Comparison of ENCODE assay signal across 8 cellular contexts in the genomic region with DNA sequence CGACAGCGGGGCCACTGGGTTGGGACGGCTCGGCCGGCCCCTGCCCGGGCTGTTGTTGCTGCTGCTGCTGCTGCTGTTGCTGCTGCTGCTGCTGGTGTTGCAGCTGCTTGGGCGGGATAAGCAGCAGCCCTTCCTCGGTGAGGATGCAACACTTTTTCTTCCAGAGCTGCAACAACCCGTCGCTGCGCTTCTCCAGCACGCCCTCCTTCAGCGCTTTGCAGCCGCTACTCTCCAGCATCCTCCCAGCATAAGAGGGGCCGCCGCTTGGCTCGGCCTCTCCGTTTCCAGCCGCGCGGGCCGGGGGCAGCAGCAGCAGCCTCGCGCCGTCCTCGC. TPM values are rescaled to one million over a fixed set of nuclear protein-coding genes. Genes with fewer than 3 reads are reported as not detected.
DNase-seq lines count a peak whose midpoint lies in the region; ATAC-seq, FAIRE-seq and TF ChIP-seq lines count a peak whose summit lies in the region.

No MANE protein-coding gene starts in this region.

- 3% methylated on average over 26 of the region's 26 CpGs for WGBS in K562 (ENCODE audit: insufficient coverage, low coverage, missing lambda C conversion rate)

- H3K9me1 ChIP-seq in K562 (ENCODE audit: control insufficient read depth, insufficient read depth, low read length): no peaks in the 10 kb centered on the region

- no peaks in the 10 kb centered on the region for H3K79me2 ChIP-seq in K562 (ENCODE audit: control insufficient read depth, insufficient read depth, low read length)

- peak overlapping the region; percentile 86 for H3K4me3 ChIP-seq in HUES48 (ENCODE audit: low read depth, low read length)
- peak overlapping the region; percentile 54 for H3K4me3 ChIP-seq in K562
- peak overlapping the region; percentile 80 for H3K4me3 ChIP-seq in lower lobe of right lung
- H3K4me3 ChIP-seq in uterus: peak overlapping the region; percentile 89 to 98

- H3K9me3 ChIP-seq in HUES48 (ENCODE audit: control insufficient read depth, insufficient read depth, low read length) (no peaks in the 10 kb centered on the region), K562 (replicated peaks; ENCODE audit: control insufficient read depth, insufficient read depth, low read depth, low read length) (no peaks in the 10 kb centered on the region), lower lobe of right lung (no peaks in the 10 kb centered on the region), uterus (no peaks in the 10 kb centered on the region)

- TF ChIP-seq CTCF in K562 (IDR thresholded peaks at IDR 0.05 in 2 of 3, conservative IDR thresholded peaks at IDR 0.05 in 1 of 3; ENCODE audit: insufficient read depth in 2 of 3, low read depth in 1 of 3, low read length in 3 of 3): no peak
- no peak for TF ChIP-seq CTCF in lower lobe of right lung (IDR thresholded peaks at IDR 0.05)
- no peak for TF ChIP-seq CTCF in uterus (IDR thresholded peaks at IDR 0.05)

- peak overlapping the region; percentile 86 for H3K4me2 ChIP-seq in K562 (ENCODE audit: insufficient read depth, low read length)

- peaks cover 24% of the 10 kb centered on the region for H3K36me3 ChIP-seq in HUES48 (ENCODE audit: control insufficient read depth, insufficient read depth, low read length)
- no peaks in the 10 kb centered on the region for H3K36me3 ChIP-seq in K562 (ENCODE audit: control insufficient read depth, insufficient read depth, low read length)
- no peaks in the 10 kb centered on the region for H3K36me3 ChIP-seq in lower lobe of right lung
- H3K36me3 ChIP-seq in uterus: no peaks in the 10 kb centered on the region

- H3K27me3 ChIP-seq in HUES48 (ENCODE audit: control insufficient read depth, insufficient read depth, low read length): no peaks in the 10 kb centered on the region
- H3K27me3 ChIP-seq in K562 (ENCODE audit: control insufficient read depth in 2 of 2, insufficient read depth in 2 of 2, low read length in 2 of 2): peaks cover 0 to 8% of the 10 kb centered on the region in 2 experiments; a peak in 1 of 5 replicates
- no peaks in the 10 kb centered on the region for H3K27me3 ChIP-seq in lower lobe of right lung (ENCODE audit: low read depth)
- no peaks in the 10 kb centered on the region for H3K27me3 ChIP-seq in uterus

- peaks cover 24% of the 10 kb centered on the region for H3K4me1 ChIP-seq in HUES48 (ENCODE audit: control insufficient read depth, insufficient read depth, low read length)
- H3K4me1 ChIP-seq in K562 (replicated peaks in 1 of 2; ENCODE audit: control insufficient read depth in 2 of 2, insufficient read depth in 2 of 2, low read length in 2 of 2): peaks cover 29 to 37% of the 10 kb centered on the region in 2 experiments; a peak in 4 of 5 replicates
- peaks cover 25% of the 10 kb centered on the region for H3K4me1 ChIP-seq in lower lobe of right lung
- no peaks in the 10 kb centered on the region for H3K4me1 ChIP-seq in uterus

- BruUV-seq in K562 (replicated peaks; lab: Mats Ljungman, UMichigan): no TSS peak

- H3K27ac ChIP-seq in HUES48 (ENCODE audit: low read depth, low read length) (peak overlapping the region; percentile 96), K562 (ENCODE audit: extremely low read depth, low read depth, low read length) (no peak overlapping the region), lower lobe of right lung (peak overlapping the region; percentile 97), uterus (peak overlapping the region; percentile 97)

- TF ChIP-seq RAD21 in K562 (CRISPR knock-in tag; conservative IDR thresholded peaks at IDR 0.05 in 1 of 2, IDR thresholded peaks at IDR 0.05 in 1 of 2): no peak

- intact Hi-C loops in K562 (cut with micrococcal nuclease): loop anchor here (1.0 to 10.0 kb wide), 10 partner anchors 79 to 544 kb away; no protein-coding TSS in a partner anchor
- intact Hi-C loops in lower lobe of right lung (cut with DNase I): loop anchor here (10.0 kb wide), 1 partner anchor 506 kb away; no protein-coding TSS in a partner anchor
- intact Hi-C loops in uterus (cut with DNase I; ENCODE audit: low total_unique reads): no loop called here

- peak; percentile 45 for DNase-seq in NCI-H2107 treated with DMSO at 0.1 percent for 48 hours (lab: John Stamatoyannopoulos, UW; ENCODE audit: unreplicated experiment)
- no peak for DNase-seq in NCI-H2107 (lab: John Stamatoyannopoulos, UW)
- DNase-seq in K562 (ENCODE audit: extremely low read depth in 1 of 4, low spot score in 3 of 4): peak in 1 of 4 experiments; percentile 22
- DNase-seq in lower lobe of right lung: no peak
- no peak for DNase-seq in uterus
- DNase-seq in 8988T: no peak

- no peak for FAIRE-seq in K562 (lab: Jason Lieb, UNC)

- TF ChIP-seq EP300 in K562 (IDR thresholded peaks at IDR 0.05; ENCODE audit: low read length): no peak

- CTCF ChIA-PET in K562 (lab: Yijun Ruan, JAX; ENCODE audit: low intra/inter-chr PET ratio): interaction anchor here (0.6 to 1.7 kb wide), 2 partner anchors 504 to 1014 kb away, joined by 3 to 6 read pairs; no protein-coding TSS in a partner anchor

- no peaks in the 10 kb centered on the region for H4K20me1 ChIP-seq in K562 (replicated peaks; ENCODE audit: control insufficient read depth, insufficient read depth, low read length)

- peak overlapping the region; percentile 69 for H3K9ac ChIP-seq in HUES48 (ENCODE audit: low read depth, low read length)
- H3K9ac ChIP-seq in K562 (ENCODE audit: insufficient read depth in 1 of 2, low read depth in 2 of 2, low read length in 2 of 2): peak overlapping the region; percentile 22 to 93; a peak in 3 of 4 replicates

- ATAC-seq in K562 (no peak; the same call in 2 of the 3 replicates), lower lobe of right lung (no peak), HG03175 (IDR thresholded peaks at IDR 0.05; ENCODE audit: unreplicated experiment) (no peak)

- in situ Hi-C loops in K562 (cut with MboI): loop anchor here (5.0 to 25.0 kb wide), 2 partner anchors 519 to 694 kb away; partner anchors contain the start of genes CAPS2, GLIPR1L1 and KRR1

- peak overlapping the region; percentile 90 for H2AFZ ChIP-seq in K562 (ENCODE audit: low read depth, low read length)

- no peak for TF ChIP-seq POLR2A in K562 (conservative IDR thresholded peaks at IDR 0.05)
- TF ChIP-seq POLR2A in uterus (IDR thresholded peaks at IDR 0.05): no peak

- POLR2A ChIA-PET in K562 (lab: Yijun Ruan, JAX): interaction anchor here (0.7 to 1.6 kb wide), 8 partner anchors 9 to 522 kb away, joined by 3 to 7 read pairs (median 3); no protein-coding TSS in a partner anchor

TF ChIP-seq in K562, 482 proteins besides CTCF, POLR2A, EP300 and RAD21 (continues in another document):
- TF ChIP-seq RCOR1 (IDR thresholded peaks at IDR 0.05; ENCODE audit: borderline replicate concordance in 1 of 2, low read depth in 2 of 2, low read length in 2 of 2) (no peak), BRCA1 (IDR thresholded peaks at IDR 0.05) (no peak), BRCA1 (CRISPR knock-in tag; IDR thresholded peaks at IDR 0.05) (no peak), ZNF224 (CRISPR knock-in tag; IDR thresholded peaks at IDR 0.05) (peak; percentile 85; the same call in 1 of the 2 replicates), ID3 (CRISPR knock-in tag; IDR thresholded peaks at IDR 0.05) (no peak), ID3 (tag; IDR thresholded peaks at IDR 0.05) (peak; percentile 26; the same call in 1 of the 2 replicates)

RNA-seq across cellular contexts. Expression of gene PHLDA1, which starts 0.5 kb away (rescaled TPM):
- 3.4 TPM in 2 replicates for total RNA-seq in K562 (2011; cell fraction: chromatin; rRNA removed; ENCODE audit: low replicate concordance)
- 2.1 and 4.5 TPM in 2 replicates for total RNA-seq in K562 (2011; cell fraction: nucleolus; rRNA removed)
- 3.4 and 6.9 TPM in 2 replicates for total RNA-seq in K562 (2011; cell fraction: nucleoplasm; rRNA removed)
- total RNA-seq in K562 (2014; rRNA removed) (0.54 and 0.73 TPM in 2 replicates), K562 (2014; rRNA removed; fragmentation: Illumina TruSeq; extraction: Trizol) (0.51 and 0.80 TPM in 2 replicates), K562 (2015; rRNA removed; fragmentation: Illumina TruSeq; extraction: Trizol) (0.33 and 0.38 TPM in 2 replicates), K562 (2021) (0.81 and 1.6 TPM in 2 replicates), lower lobe of right lung (12.2 TPM), uterus (10 to 100 TPM in 1 of 4 donors, 1 to 10 TPM in 2, under 1 TPM in 1; 0.59 to 34.8 (median 6.7) TPM)
- polyA plus RNA-seq in K562 (2011; rRNA removed) (2.3 and 2.9 TPM in 2 replicates), K562 (2014; fragmentation: Illumina TruSeq; extraction: Trizol) (0.40 and 0.57 TPM in 2 replicates), K562 (2014; fragmentation: Nextera tagmentation; extraction: Ambion mirVana) (under 1 TPM; 0.15 to 0.56 TPM), K562 (2014; rRNA removed) (0.61 and 0.82 TPM in 2 replicates)
- 1.9 and 4.4 TPM in 2 replicates for polyA plus RNA-seq in K562 (2011; cell fraction: cytosol; rRNA removed)
- 2.0 and 3.7 TPM in 2 replicates for polyA plus RNA-seq in K562 (2011; cell fraction: nucleus; rRNA removed)
- polyA plus RNA-seq in K562 (2012): 1.1 and 1.7 TPM in 2 replicates
- polyA minus RNA-seq in K562 (2011; rRNA and poly(A)+ RNA removed): 3.0 and 3.2 TPM in 2 replicates
- 2.9 and 4.0 TPM in 2 replicates for polyA minus RNA-seq in K562 (2011; cell fraction: cytosol; rRNA and poly(A)+ RNA removed)
- polyA minus RNA-seq in K562 (2011; cell fraction: nucleus; rRNA and poly(A)+ RNA removed): 4.7 and 6.1 TPM in 2 replicates

RNA-seq across cellular contexts. Expression of gene NAP1L1, which starts 53.4 kb away (rescaled TPM):
- 133 and 584 TPM in 2 replicates for total RNA-seq in K562 (2011; cell fraction: chromatin; rRNA removed; ENCODE audit: low replicate concordance)
- 52.5 and 79.6 TPM in 2 replicates for total RNA-seq in K562 (2011; cell fraction: nucleolus; rRNA removed)
- 207 and 415 TPM in 2 replicates for total RNA-seq in K562 (2011; cell fraction: nucleoplasm; rRNA removed)
- total RNA-seq in K562 (2014; rRNA removed) (291 and 292 TPM in 2 replicates), K562 (2014; rRNA removed; fragmentation: Illumina TruSeq; extraction: Trizol) (450 and 550 TPM in 2 replicates), K562 (2015; rRNA removed; fragmentation: Illumina TruSeq; extraction: Trizol) (358 and 383 TPM in 2 replicates), K562 (2021) (518 and 530 TPM in 2 replicates), lower lobe of right lung (429 TPM), uterus (100 to 1,000 TPM; 175 to 544 (median 399) TPM)
- polyA plus RNA-seq in K562 (2011; rRNA removed) (421 and 458 TPM in 2 replicates), K562 (2014; fragmentation: Illumina TruSeq; extraction: Trizol) (560 and 747 TPM in 2 replicates), K562 (2014; fragmentation: Nextera tagmentation; extraction: Ambion mirVana) (100 to 1,000 TPM; 287 to 326 TPM), K562 (2014; rRNA removed) (400 and 473 TPM in 2 replicates)
- polyA plus RNA-seq in K562 (2011; cell fraction: cytosol; rRNA removed): 67.9 and 143 TPM in 2 replicates
- 135 and 211 TPM in 2 replicates for polyA plus RNA-seq in K562 (2011; cell fraction: nucleus; rRNA removed)
- 571 and 740 TPM in 2 replicates for polyA plus RNA-seq in K562 (2012)
- 372 and 401 TPM in 2 replicates for polyA minus RNA-seq in K562 (2011; rRNA and poly(A)+ RNA removed)
- 188 and 218 TPM in 2 replicates for polyA minus RNA-seq in K562 (2011; cell fraction: cytosol; rRNA and poly(A)+ RNA removed)
- polyA minus RNA-seq in K562 (2011; cell fraction: nucleus; rRNA and poly(A)+ RNA removed): 139 and 220 TPM in 2 replicates
